In genomic region chr16:14527411-14528044, GRCh38 we compare ENCODE assay signal across 14 cellular contexts.
DNase-seq lines count a peak whose midpoint lies in the region; ATAC-seq, FAIRE-seq and TF ChIP-seq lines count a peak whose summit lies in the region.
"Had no signal": no experiment of that assay in that cellular context is flagged by ENCODE, and none has a peak within 500 bp of the region (broad histone marks: within the 10 kb centered on the region; RNA-seq: fewer than 3 reads in every experiment).

No MANE protein-coding gene starts in this region.

- H3K4me3 Mint-ChIP-seq in T-helper 17 cell = no peak overlapping the region
- no peak overlapping the region for H3K4me3 Mint-ChIP-seq in stimulated activated effector memory CD8-positive, alpha-beta T cell treated with anti-CD3 and anti-CD28 coated beads, Interleukin-12 subunit alpha, Interleukin-12 subunit beta, amount 100 ng/mL, for 72 hours
- H3K4me3 Mint-ChIP-seq: naive B cell had no signal

- H3K9me3 ChIP-seq in T-helper 17 cell (ENCODE audit: control insufficient read depth, low read length, poor library complexity, severe bottlenecking) (no peaks in the 10 kb centered on the region), pancreas (no peaks in the 10 kb centered on the region)

- no peaks in the 10 kb centered on the region for H3K9me3 Mint-ChIP-seq in stimulated activated effector memory CD8-positive, alpha-beta T cell treated with anti-CD3 and anti-CD28 coated beads, Interleukin-12 subunit alpha, Interleukin-12 subunit beta, amount 100 ng/mL, for 72 hours
- H3K9me3 Mint-ChIP-seq: naive B cell had no signal

- 13 to 18% methylated on average over 5 of the region's 5 CpGs for WGBS in pancreas, 2 donors

- no peak for FAIRE-seq in pancreas (lab: Jason Lieb, UNC)

- no peak overlapping the region for H3K4me3 ChIP-seq in foreskin fibroblast (ENCODE audit: low read depth in 1 of 2, low read length in 2 of 2)
- H3K4me3 ChIP-seq in pancreas = no peak overlapping the region
- H3K4me3 ChIP-seq: BLaER1 had no signal

- peaks cover 21 to 26% (median 23%) of the 10 kb centered on the region in 3 donors for H3K4me1 ChIP-seq in pancreas
- H3K4me1 ChIP-seq: BLaER1 had no signal

- no peaks in the 10 kb centered on the region for H3K36me3 Mint-ChIP-seq in T-helper 17 cell (ENCODE audit: low read depth)
- H3K36me3 Mint-ChIP-seq in stimulated activated effector memory CD8-positive, alpha-beta T cell treated with anti-CD3 and anti-CD28 coated beads, Interleukin-12 subunit alpha, Interleukin-12 subunit beta, amount 100 ng/mL, for 72 hours = peaks cover 17% of the 10 kb centered on the region

- H3K27ac Mint-ChIP-seq in T-helper 17 cell = peak overlapping the region; percentile 49
- H3K27ac Mint-ChIP-seq in stimulated activated effector memory CD8-positive, alpha-beta T cell treated with anti-CD3 and anti-CD28 coated beads, Interleukin-12 subunit alpha, Interleukin-12 subunit beta, amount 100 ng/mL, for 72 hours = no peak overlapping the region

- H3K36me3 ChIP-seq in pancreas = no peaks in the 10 kb centered on the region
- H3K36me3 ChIP-seq: brain microvascular endothelial cell had no signal

- ATAC-seq in T-helper 17 cell (no peak), pancreas (peak; percentile 59 to 69 (median 62)), GM19035 (IDR thresholded peaks at IDR 0.05; ENCODE audit: unreplicated experiment) (no peak)
- no peak for ATAC-seq in stimulated activated effector memory CD8-positive, alpha-beta T cell treated with anti-CD3 and anti-CD28 coated beads, Interleukin-12 subunit alpha, Interleukin-12 subunit beta, amount 100 ng/mL, for 72 hours

- no peaks in the 10 kb centered on the region for H3K27me3 Mint-ChIP-seq in T-helper 17 cell
- H3K27me3 Mint-ChIP-seq: naive B cell had no signal

- DNase-seq in AG08395 (ENCODE audit: low spot score) = peak; percentile 65
- DNase-seq in T-helper 17 cell = no peak
- DNase-seq in foreskin fibroblast = peak; percentile 30 to 58
- DNase-seq in pancreas = no peak
- DNase-seq in DMS79 (lab: John Stamatoyannopoulos, UW) = no peak
- no peak for DNase-seq in CD1c-positive myeloid dendritic cell (ENCODE audit: extremely low spot score)
- DNase-seq in stimulated activated effector memory CD8-positive, alpha-beta T cell treated with anti-CD3 and anti-CD28 coated beads, Interleukin-12 subunit alpha, Interleukin-12 subunit beta, amount 100 ng/mL, for 72 hours (ENCODE audit: low spot score in 2 of 2) = no peak
- DNase-seq: brain microvascular endothelial cell, KG1, naive B cell, NCI-H69, T-helper 1 cell had no signal

- TF ChIP-seq CTCF in foreskin fibroblast (IDR thresholded peaks at IDR 0.05; ENCODE audit: low read depth, low read length) (no peak), pancreas (IDR thresholded peaks at IDR 0.05) (no peak)

- no peaks in the 10 kb centered on the region for H3K27me3 ChIP-seq in pancreas
- H3K27me3 ChIP-seq: BLaER1, brain microvascular endothelial cell had no signal

- intact Hi-C loops in pancreas (cut with DNase I) = loop anchor here in 1 of 3 donors (5.0 kb wide), 1 partner anchor 225 kb away; no protein-coding TSS in a partner anchor

- peaks cover 29% of the 10 kb centered on the region for H3K4me1 Mint-ChIP-seq in T-helper 17 cell
- H3K4me1 Mint-ChIP-seq in stimulated activated effector memory CD8-positive, alpha-beta T cell treated with anti-CD3 and anti-CD28 coated beads, Interleukin-12 subunit alpha, Interleukin-12 subunit beta, amount 100 ng/mL, for 72 hours = peaks cover under 1% of the 10 kb centered on the region

- peak overlapping the region in 3 of 4 donors; percentile 4 to 31 (median 17) for H3K27ac ChIP-seq in pancreas
- H3K27ac ChIP-seq: BLaER1, brain microvascular endothelial cell had no signal

Comparison
In these comparisons a context has a peak if more than half of its experiments do, and no peak if none do; other contexts are left out.
1. DNase-seq: peak in AG08395 (single experiment) and foreskin fibroblast (2 of 2); none in T-helper 17 cell (0 of 3), pancreas (0 of 6), DMS79 (single experiment), CD1c-positive myeloid dendritic cell (single experiment) and stimulated activated effector memory CD8-positive, alpha-beta T cell treated with anti-CD3 and anti-CD28 coated beads, Interleukin-12 subunit alpha, Interleukin-12 subunit beta, amount 100 ng/mL, for 72 hours (0 of 2).
2. ATAC-seq: peak in pancreas (4 of 4); none in T-helper 17 cell (single experiment), GM19035 (single experiment) and stimulated activated effector memory CD8-positive, alpha-beta T cell treated with anti-CD3 and anti-CD28 coated beads, Interleukin-12 subunit alpha, Interleukin-12 subunit beta, amount 100 ng/mL, for 72 hours (single experiment).